Comparison of ENCODE assay signal across 2 cellular contexts in the genomic region with DNA sequence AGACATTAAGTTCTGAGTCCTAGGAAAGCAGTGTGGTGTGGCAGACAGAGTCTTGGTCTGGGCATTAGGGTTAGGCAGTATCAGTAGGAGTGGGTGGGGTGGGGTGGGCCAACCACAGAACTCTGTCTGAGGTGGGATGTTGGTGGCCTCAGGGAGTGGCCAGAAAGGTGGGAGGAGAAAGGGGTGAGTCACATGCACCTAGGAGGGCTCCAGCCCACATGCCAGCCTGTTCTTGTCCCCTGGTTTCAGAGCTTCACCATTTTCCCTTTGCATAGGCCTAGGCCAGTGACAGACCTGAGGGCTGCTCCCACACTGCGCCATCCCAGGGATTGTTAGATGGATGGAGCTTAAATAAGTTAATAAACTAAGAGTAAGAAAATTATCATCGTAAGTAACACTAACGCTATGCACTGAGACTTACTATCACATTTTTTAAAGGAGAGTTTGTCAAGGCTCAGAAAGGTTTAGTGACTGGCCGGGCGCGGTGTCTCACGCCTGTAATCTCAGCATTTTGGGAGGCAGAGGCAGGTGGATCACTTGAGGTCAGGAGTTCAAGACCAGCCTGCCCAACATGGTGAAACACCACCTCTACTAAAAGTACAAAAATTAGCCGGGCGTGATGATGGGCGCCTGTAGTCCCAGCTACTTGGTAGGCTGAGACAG.
A peak's percentile ranks its signal among the peaks of the same experiment; 100 is the strongest.
TF ChIP-seq lines count a peak whose summit lies in the region.

No MANE protein-coding gene starts in this region.

TF ChIP-seq in HEK293, 187 proteins besides CTCF, POLR2A, EP300 and RAD21:
- TF ChIP-seq, protein P1, sequence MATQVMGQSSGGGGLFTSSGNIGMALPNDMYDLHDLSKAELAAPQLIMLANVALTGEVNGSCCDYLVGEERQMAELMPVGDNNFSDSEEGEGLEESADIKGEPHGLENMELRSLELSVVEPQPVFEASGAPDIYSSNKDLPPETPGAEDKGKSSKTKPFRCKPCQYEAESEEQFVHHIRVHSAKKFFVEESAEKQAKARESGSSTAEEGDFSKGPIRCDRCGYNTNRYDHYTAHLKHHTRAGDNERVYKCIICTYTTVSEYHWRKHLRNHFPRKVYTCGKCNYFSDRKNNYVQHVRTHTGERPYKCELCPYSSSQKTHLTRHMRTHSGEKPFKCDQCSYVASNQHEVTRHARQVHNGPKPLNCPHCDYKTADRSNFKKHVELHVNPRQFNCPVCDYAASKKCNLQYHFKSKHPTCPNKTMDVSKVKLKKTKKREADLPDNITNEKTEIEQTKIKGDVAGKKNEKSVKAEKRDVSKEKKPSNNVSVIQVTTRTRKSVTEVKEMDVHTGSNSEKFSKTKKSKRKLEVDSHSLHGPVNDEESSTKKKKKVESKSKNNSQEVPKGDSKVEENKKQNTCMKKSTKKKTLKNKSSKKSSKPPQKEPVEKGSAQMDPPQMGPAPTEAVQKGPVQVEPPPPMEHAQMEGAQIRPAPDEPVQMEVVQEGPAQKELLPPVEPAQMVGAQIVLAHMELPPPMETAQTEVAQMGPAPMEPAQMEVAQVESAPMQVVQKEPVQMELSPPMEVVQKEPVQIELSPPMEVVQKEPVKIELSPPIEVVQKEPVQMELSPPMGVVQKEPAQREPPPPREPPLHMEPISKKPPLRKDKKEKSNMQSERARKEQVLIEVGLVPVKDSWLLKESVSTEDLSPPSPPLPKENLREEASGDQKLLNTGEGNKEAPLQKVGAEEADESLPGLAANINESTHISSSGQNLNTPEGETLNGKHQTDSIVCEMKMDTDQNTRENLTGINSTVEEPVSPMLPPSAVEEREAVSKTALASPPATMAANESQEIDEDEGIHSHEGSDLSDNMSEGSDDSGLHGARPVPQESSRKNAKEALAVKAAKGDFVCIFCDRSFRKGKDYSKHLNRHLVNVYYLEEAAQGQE (tag by site-specific recombination; IDR thresholded peaks at IDR 0.05), result no peak
- TF ChIP-seq ZSCAN23 (tag by site-specific recombination; IDR thresholded peaks at IDR 0.05), result no peak
- TF ChIP-seq ZNF791 (tag by site-specific recombination; IDR thresholded peaks at IDR 0.05), result no peak
- peak; percentile 73 for TF ChIP-seq EGR2 (tag by site-specific recombination; IDR thresholded peaks at IDR 0.05; ENCODE audit: low read depth)
- TF ChIP-seq ZFHX2 (tag by site-specific recombination; conservative IDR thresholded peaks at IDR 0.05), result peak; percentile 71
- TF ChIP-seq, protein P2, sequence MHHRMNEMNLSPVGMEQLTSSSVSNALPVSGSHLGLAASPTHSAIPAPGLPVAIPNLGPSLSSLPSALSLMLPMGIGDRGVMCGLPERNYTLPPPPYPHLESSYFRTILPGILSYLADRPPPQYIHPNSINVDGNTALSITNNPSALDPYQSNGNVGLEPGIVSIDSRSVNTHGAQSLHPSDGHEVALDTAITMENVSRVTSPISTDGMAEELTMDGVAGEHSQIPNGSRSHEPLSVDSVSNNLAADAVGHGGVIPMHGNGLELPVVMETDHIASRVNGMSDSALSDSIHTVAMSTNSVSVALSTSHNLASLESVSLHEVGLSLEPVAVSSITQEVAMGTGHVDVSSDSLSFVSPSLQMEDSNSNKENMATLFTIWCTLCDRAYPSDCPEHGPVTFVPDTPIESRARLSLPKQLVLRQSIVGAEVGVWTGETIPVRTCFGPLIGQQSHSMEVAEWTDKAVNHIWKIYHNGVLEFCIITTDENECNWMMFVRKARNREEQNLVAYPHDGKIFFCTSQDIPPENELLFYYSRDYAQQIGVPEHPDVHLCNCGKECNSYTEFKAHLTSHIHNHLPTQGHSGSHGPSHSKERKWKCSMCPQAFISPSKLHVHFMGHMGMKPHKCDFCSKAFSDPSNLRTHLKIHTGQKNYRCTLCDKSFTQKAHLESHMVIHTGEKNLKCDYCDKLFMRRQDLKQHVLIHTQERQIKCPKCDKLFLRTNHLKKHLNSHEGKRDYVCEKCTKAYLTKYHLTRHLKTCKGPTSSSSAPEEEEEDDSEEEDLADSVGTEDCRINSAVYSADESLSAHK (tag by site-specific recombination; IDR thresholded peaks at IDR 0.05), result no peak

TF ChIP-seq in GM12878, 131 proteins besides CTCF, POLR2A, EP300 and RAD21 (continued from another document):
- TF ChIP-seq SMAD5 (IDR thresholded peaks at IDR 0.05; ENCODE audit: low read depth) (no peak), ATF7 (IDR thresholded peaks at IDR 0.05; ENCODE audit: low read depth) (no peak), CBX3 (IDR thresholded peaks at IDR 0.05; ENCODE audit: borderline replicate concordance, low read depth) (no peak), POLR2AphosphoS2 (IDR thresholded peaks at IDR 0.05; ENCODE audit: low read depth, low read length) (no peak), EGR1 (IDR thresholded peaks at IDR 0.05; ENCODE audit: borderline replicate concordance in 1 of 2, low read depth in 2 of 2, low read length in 2 of 2) (no peak), SREBF2 (IDR thresholded peaks at IDR 0.05; ENCODE audit: low read length) (no peak)
- TF ChIP-seq, protein P3, sequence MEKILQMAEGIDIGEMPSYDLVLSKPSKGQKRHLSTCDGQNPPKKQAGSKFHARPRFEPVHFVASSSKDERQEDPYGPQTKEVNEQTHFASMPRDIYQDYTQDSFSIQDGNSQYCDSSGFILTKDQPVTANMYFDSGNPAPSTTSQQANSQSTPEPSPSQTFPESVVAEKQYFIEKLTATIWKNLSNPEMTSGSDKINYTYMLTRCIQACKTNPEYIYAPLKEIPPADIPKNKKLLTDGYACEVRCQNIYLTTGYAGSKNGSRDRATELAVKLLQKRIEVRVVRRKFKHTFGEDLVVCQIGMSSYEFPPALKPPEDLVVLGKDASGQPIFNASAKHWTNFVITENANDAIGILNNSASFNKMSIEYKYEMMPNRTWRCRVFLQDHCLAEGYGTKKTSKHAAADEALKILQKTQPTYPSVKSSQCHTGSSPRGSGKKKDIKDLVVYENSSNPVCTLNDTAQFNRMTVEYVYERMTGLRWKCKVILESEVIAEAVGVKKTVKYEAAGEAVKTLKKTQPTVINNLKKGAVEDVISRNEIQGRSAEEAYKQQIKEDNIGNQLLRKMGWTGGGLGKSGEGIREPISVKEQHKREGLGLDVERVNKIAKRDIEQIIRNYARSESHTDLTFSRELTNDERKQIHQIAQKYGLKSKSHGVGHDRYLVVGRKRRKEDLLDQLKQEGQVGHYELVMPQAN (conservative IDR thresholded peaks at IDR 0.05), result no peak
- TF ChIP-seq, protein P4, sequence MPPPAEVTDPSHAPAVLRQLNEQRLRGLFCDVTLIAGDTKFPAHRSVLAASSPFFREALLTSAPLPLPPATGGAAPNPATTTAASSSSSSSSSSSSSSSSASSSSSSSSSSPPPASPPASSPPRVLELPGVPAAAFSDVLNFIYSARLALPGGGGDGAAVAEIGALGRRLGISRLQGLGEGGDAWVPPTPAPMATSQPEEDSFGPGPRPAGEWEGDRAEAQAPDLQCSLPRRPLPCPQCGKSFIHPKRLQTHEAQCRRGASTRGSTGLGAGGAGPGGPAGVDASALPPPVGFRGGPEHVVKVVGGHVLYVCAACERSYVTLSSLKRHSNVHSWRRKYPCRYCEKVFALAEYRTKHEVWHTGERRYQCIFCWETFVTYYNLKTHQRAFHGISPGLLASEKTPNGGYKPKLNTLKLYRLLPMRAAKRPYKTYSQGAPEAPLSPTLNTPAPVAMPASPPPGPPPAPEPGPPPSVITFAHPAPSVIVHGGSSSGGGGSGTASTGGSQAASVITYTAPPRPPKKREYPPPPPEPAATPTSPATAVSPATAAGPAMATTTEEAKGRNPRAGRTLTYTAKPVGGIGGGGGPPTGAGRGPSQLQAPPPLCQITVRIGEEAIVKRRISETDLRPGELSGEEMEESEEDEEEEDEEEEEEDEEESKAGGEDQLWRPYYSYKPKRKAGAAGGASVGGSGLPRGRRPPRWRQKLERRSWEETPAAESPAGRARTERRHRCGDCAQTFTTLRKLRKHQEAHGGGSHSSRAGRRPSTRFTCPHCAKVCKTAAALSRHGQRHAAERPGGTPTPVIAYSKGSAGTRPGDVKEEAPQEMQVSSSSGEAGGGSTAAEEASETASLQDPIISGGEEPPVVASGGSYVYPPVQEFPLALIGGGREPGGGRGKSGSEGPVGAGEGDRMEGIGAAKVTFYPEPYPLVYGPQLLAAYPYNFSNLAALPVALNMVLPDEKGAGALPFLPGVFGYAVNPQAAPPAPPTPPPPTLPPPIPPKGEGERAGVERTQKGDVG (CRISPR knock-in tag; IDR thresholded peaks at IDR 0.05), result no peak
- TF ChIP-seq, protein P5, sequence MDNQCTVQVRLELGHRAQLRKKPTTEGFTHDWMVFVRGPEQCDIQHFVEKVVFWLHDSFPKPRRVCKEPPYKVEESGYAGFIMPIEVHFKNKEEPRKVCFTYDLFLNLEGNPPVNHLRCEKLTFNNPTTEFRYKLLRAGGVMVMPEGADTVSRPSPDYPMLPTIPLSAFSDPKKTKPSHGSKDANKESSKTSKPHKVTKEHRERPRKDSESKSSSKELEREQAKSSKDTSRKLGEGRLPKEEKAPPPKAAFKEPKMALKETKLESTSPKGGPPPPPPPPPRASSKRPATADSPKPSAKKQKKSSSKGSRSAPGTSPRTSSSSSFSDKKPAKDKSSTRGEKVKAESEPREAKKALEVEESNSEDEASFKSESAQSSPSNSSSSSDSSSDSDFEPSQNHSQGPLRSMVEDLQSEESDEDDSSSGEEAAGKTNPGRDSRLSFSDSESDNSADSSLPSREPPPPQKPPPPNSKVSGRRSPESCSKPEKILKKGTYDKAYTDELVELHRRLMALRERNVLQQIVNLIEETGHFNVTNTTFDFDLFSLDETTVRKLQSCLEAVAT (IDR thresholded peaks at IDR 0.05), result no peak
